In genomic region chr11:1570531-1570895, GRCh38 we compare ENCODE assay signal across 11 cellular contexts. TPM values are rescaled to one million over a fixed set of nuclear protein-coding genes. Genes with fewer than 3 reads are reported as not detected.
A peak's percentile ranks its signal among the peaks of the same experiment; 100 is the strongest.
DNase-seq lines count a peak whose midpoint lies in the region; ATAC-seq and TF ChIP-seq lines count a peak whose summit lies in the region.
"Had no signal": no experiment of that assay in that cellular context is flagged by ENCODE, and none has a peak within 500 bp of the region (broad histone marks: within the 10 kb centered on the region; RNA-seq: fewer than 3 reads in every experiment).

No MANE protein-coding gene starts in this region.

- peak overlapping the region; percentile 65 for H3K4me3 Mint-ChIP-seq in activated naive CD4-positive, alpha-beta T cell treated with anti-CD3 and anti-CD28 coated beads, Interleukin-2, amount 50 U/mL, for 24 hours

- in situ Hi-C loops in astrocyte of the spinal cord (cut with HindIII; ENCODE audit: low sequenced_read_pairs) = no loop called here

- H3K9me3 Mint-ChIP-seq in activated naive CD4-positive, alpha-beta T cell treated with anti-CD3 and anti-CD28 coated beads, Interleukin-2, amount 50 U/mL, for 24 hours = no peaks in the 10 kb centered on the region
- no peaks in the 10 kb centered on the region for H3K9me3 Mint-ChIP-seq in activated naive CD4-positive, alpha-beta T cell treated with anti-CD3 and anti-CD28 coated beads, Interleukin-2, amount 50 U/mL, for 72 hours

- H3K36me3 Mint-ChIP-seq in activated naive CD4-positive, alpha-beta T cell treated with anti-CD3 and anti-CD28 coated beads, Interleukin-2, amount 50 U/mL, for 24 hours = no peaks in the 10 kb centered on the region
- no peaks in the 10 kb centered on the region for H3K36me3 Mint-ChIP-seq in activated naive CD4-positive, alpha-beta T cell treated with anti-CD3 and anti-CD28 coated beads, Interleukin-2, amount 50 U/mL, for 72 hours

- TF ChIP-seq POLR2A in tibial nerve (IDR thresholded peaks at IDR 0.05) = no peak

- no peak for DNase-seq in activated naive CD4-positive, alpha-beta T cell treated with anti-CD3 and anti-CD28 coated beads, Interleukin-2, amount 50 U/mL, for 72 hours (ENCODE audit: low spot score in 2 of 2)
- DNase-seq in astrocyte of the spinal cord (ENCODE audit: low read depth, low spot score) (no peak), tibial nerve (ENCODE audit: low spot score in 2 of 2) (no peak), A172 (ENCODE audit: low spot score) (no peak), NCI-H2227 (lab: John Stamatoyannopoulos, UW; ENCODE audit: unreplicated experiment) (no peak)
- DNase-seq: small intestine had no signal

- peak overlapping the region; percentile 30 for H3K27ac Mint-ChIP-seq in activated naive CD4-positive, alpha-beta T cell treated with anti-CD3 and anti-CD28 coated beads, Interleukin-2, amount 50 U/mL, for 24 hours
- H3K27ac Mint-ChIP-seq in activated naive CD4-positive, alpha-beta T cell treated with anti-CD3 and anti-CD28 coated beads, Interleukin-2, amount 50 U/mL, for 72 hours = no peak overlapping the region

- no peaks in the 10 kb centered on the region for H3K27me3 Mint-ChIP-seq in activated naive CD4-positive, alpha-beta T cell treated with anti-CD3 and anti-CD28 coated beads, Interleukin-2, amount 50 U/mL, for 24 hours

- H3K27me3 ChIP-seq in tibial nerve = peaks cover 0 to 26% of the 10 kb centered on the region in 2 donors

- ATAC-seq in activated naive CD4-positive, alpha-beta T cell treated with anti-CD3 and anti-CD28 coated beads, Interleukin-2, amount 50 U/mL, for 72 hours = no peak
- ATAC-seq in GM21723 (IDR thresholded peaks at IDR 0.05; ENCODE audit: unreplicated experiment) = no peak

- peak overlapping the region; percentile 49 for H3K4me3 ChIP-seq in astrocyte of the spinal cord (ENCODE audit: low read depth, low read length)
- peak overlapping the region; percentile 63 for H3K4me3 ChIP-seq in mesodermal cell (ENCODE audit: extremely low read depth, insufficient read depth, low read length, poor library complexity, severe bottlenecking)
- peak overlapping the region; percentile 49 to 73 (median 62) for H3K4me3 ChIP-seq in tibial nerve

- H3K4me1 ChIP-seq in mesodermal cell (ENCODE audit: control insufficient read depth, insufficient read depth, low read length, poor library complexity, severe bottlenecking) = peaks cover 11% of the 10 kb centered on the region
- H3K4me1 ChIP-seq in tibial nerve = peaks cover 0 to 85% (median 22%) of the 10 kb centered on the region in 4 donors

- H3K36me3 ChIP-seq in mesodermal cell (ENCODE audit: control insufficient read depth, insufficient read depth, low read length) (no peaks in the 10 kb centered on the region), tibial nerve (peaks cover 0 to 3% (median 0%) of the 10 kb centered on the region in 3 donors)

- no peak for TF ChIP-seq CTCF in astrocyte of the spinal cord (IDR thresholded peaks at IDR 0.05; ENCODE audit: low read depth, low read length)
- TF ChIP-seq CTCF in tibial nerve (IDR thresholded peaks at IDR 0.05) = no peak

- no peak overlapping the region for H3K27ac ChIP-seq in mesodermal cell (ENCODE audit: low read depth, low read length, severe bottlenecking)
- H3K27ac ChIP-seq in tibial nerve = peak overlapping the region; percentile 80 to 99 (median 90)

- H3K4me1 Mint-ChIP-seq in activated naive CD4-positive, alpha-beta T cell treated with anti-CD3 and anti-CD28 coated beads, Interleukin-2, amount 50 U/mL, for 24 hours = peaks cover 23% of the 10 kb centered on the region

- no peak for TF ChIP-seq EP300 in tibial nerve (IDR thresholded peaks at IDR 0.05)

- WGBS in mesodermal cell (ENCODE audit: insufficient coverage in 2 of 2), 2 experiments = 66 to 77% methylated on average over 6 to 8 of the region's 8 CpGs
- WGBS in tibial nerve, 2 donors = 65 to 70% methylated on average over 7 to 8 of the region's 8 CpGs

- no peaks in the 10 kb centered on the region for H3K9me3 ChIP-seq in mesodermal cell (ENCODE audit: control insufficient read depth, low read length)
- H3K9me3 ChIP-seq in tibial nerve = no peaks in the 10 kb centered on the region

RNA-seq across cellular contexts. Expression of gene DUSP8, which starts 1.6 kb away (rescaled TPM):
- 1 to 10 TPM; 1.1 TPM for total RNA-seq in activated naive CD4-positive, alpha-beta T cell treated with anti-CD3 and anti-CD28 coated beads, Interleukin-2, amount 50 U/mL, for 72 hours
- polyA plus RNA-seq in mesodermal cell (2013, experiment 1 of 2) = 13.0 TPM
- 8.7 TPM for polyA plus RNA-seq in mesodermal cell (2013, experiment 2 of 2)
- total RNA-seq in tibial nerve = 10 to 100 TPM in 1 of 4 donors, 1 to 10 TPM in 3; 1.9 to 10.8 (median 3.4) TPM
- total RNA-seq in A172 (2014; rRNA removed; shearing (Covaris generic)) = 2.9 and 5.1 TPM in 2 replicates

RNA-seq across cellular contexts. Expression of gene KRTAP5-1, which starts 14.6 kb away (rescaled TPM):
- total RNA-seq in activated naive CD4-positive, alpha-beta T cell treated with anti-CD3 and anti-CD28 coated beads, Interleukin-2, amount 50 U/mL, for 72 hours = not detected
- not detected for polyA plus RNA-seq in mesodermal cell (2013, experiment 1 of 2)
- polyA plus RNA-seq in mesodermal cell (2013, experiment 2 of 2) = not detected
- total RNA-seq in tibial nerve = not detected
- total RNA-seq in A172 (2014; rRNA removed; shearing (Covaris generic)) = not detected in 2 replicates
- total RNA-seq: bronchial epithelial cell, NCI-H460 had no signal
- polyA plus RNA-seq: small intestine had no signal

RNA-seq across cellular contexts. Expression of gene KRTAP5-2, which starts 27.6 kb away (rescaled TPM):
- total RNA-seq in activated naive CD4-positive, alpha-beta T cell treated with anti-CD3 and anti-CD28 coated beads, Interleukin-2, amount 50 U/mL, for 72 hours = not detected
- not detected for polyA plus RNA-seq in mesodermal cell (2013, experiment 1 of 2)
- polyA plus RNA-seq in mesodermal cell (2013, experiment 2 of 2) = not detected
- not detected for total RNA-seq in tibial nerve
- not detected in 2 replicates for total RNA-seq in A172 (2014; rRNA removed; shearing (Covaris generic))
- total RNA-seq: bronchial epithelial cell, NCI-H460 had no signal

RNA-seq across cellular contexts. Expression of gene KRTAP5-3, which starts 37.8 kb away (rescaled TPM):
- not detected for total RNA-seq in activated naive CD4-positive, alpha-beta T cell treated with anti-CD3 and anti-CD28 coated beads, Interleukin-2, amount 50 U/mL, for 72 hours
- polyA plus RNA-seq in mesodermal cell (2013, experiment 1 of 2) = not detected
- not detected for polyA plus RNA-seq in mesodermal cell (2013, experiment 2 of 2)
- not detected for total RNA-seq in tibial nerve
- not detected in 2 replicates for total RNA-seq in A172 (2014; rRNA removed; shearing (Covaris generic))
- total RNA-seq: bronchial epithelial cell, NCI-H460 had no signal
- polyA plus RNA-seq: small intestine had no signal

RNA-seq across cellular contexts. Expression of gene KRTAP5-4, which starts 51.4 kb away (rescaled TPM):
- total RNA-seq in activated naive CD4-positive, alpha-beta T cell treated with anti-CD3 and anti-CD28 coated beads, Interleukin-2, amount 50 U/mL, for 72 hours = not detected
- not detected for polyA plus RNA-seq in mesodermal cell (2013, experiment 1 of 2)
- not detected for polyA plus RNA-seq in mesodermal cell (2013, experiment 2 of 2)
- not detected for total RNA-seq in tibial nerve
- total RNA-seq in A172 (2014; rRNA removed; shearing (Covaris generic)) = not detected in 2 replicates
- total RNA-seq: bronchial epithelial cell, NCI-H460 had no signal
- polyA plus RNA-seq: small intestine had no signal
